2 cellular contexts compared by ENCODE assay signal in genomic region chr19:13990085-13990484, GRCh38.
TF ChIP-seq lines count a peak whose summit lies in the region.

No MANE protein-coding gene starts in this region.

TF ChIP-seq in HEK293T, 16 proteins besides CTCF, POLR2A, EP300 and RAD21:
- TF ChIP-seq ARNT (IDR thresholded peaks at IDR 0.05) = no peak
- no peak for TF ChIP-seq L3MBTL2 (conservative IDR thresholded peaks at IDR 0.05)
- TF ChIP-seq FOXM1 (IDR thresholded peaks at IDR 0.05; ENCODE audit: borderline replicate concordance) = no peak
- no peak for TF ChIP-seq ZNF384 (IDR thresholded peaks at IDR 0.05)
- no peak for TF ChIP-seq FOXA1 (IDR thresholded peaks at IDR 0.05)
- TF ChIP-seq TARDBP (IDR thresholded peaks at IDR 0.05) = no peak
- no peak for TF ChIP-seq PKNOX1 (IDR thresholded peaks at IDR 0.05)
- no peak for TF ChIP-seq SP1 (IDR thresholded peaks at IDR 0.05)
- TF ChIP-seq CTBP1 (IDR thresholded peaks at IDR 0.05; ENCODE audit: borderline replicate concordance) = no peak
- TF ChIP-seq ELF4 (IDR thresholded peaks at IDR 0.05) = no peak
- TF ChIP-seq HDGF (IDR thresholded peaks at IDR 0.05; ENCODE audit: borderline replicate concordance) = no peak

TF ChIP-seq in HepG2, 621 proteins besides CTCF, POLR2A, EP300 and RAD21:
- TF ChIP-seq ZBTB46 (CRISPR knock-in tag; IDR thresholded peaks at IDR 0.05; ENCODE audit: borderline replicate concordance) (no peak), IKZF1 (IDR thresholded peaks at IDR 0.05) (no peak), SKI (IDR thresholded peaks at IDR 0.05; ENCODE audit: partially characterized antibody) (no peak), ZNF547 (CRISPR knock-in tag; IDR thresholded peaks at IDR 0.05) (no peak), ZNF34 (CRISPR knock-in tag; IDR thresholded peaks at IDR 0.05; ENCODE audit: borderline replicate concordance) (no peak), TBL1XR1 (IDR thresholded peaks at IDR 0.05; ENCODE audit: borderline replicate concordance, low read length, partially characterized antibody) (no peak), TEAD2 (CRISPR knock-in tag; IDR thresholded peaks at IDR 0.05) (no peak), NFRKB (IDR thresholded peaks at IDR 0.05) (no peak), THRA (CRISPR knock-in tag; IDR thresholded peaks at IDR 0.05; ENCODE audit: borderline replicate concordance) (no peak)
